2 cellular contexts compared by ENCODE assay signal in the genomic region with DNA sequence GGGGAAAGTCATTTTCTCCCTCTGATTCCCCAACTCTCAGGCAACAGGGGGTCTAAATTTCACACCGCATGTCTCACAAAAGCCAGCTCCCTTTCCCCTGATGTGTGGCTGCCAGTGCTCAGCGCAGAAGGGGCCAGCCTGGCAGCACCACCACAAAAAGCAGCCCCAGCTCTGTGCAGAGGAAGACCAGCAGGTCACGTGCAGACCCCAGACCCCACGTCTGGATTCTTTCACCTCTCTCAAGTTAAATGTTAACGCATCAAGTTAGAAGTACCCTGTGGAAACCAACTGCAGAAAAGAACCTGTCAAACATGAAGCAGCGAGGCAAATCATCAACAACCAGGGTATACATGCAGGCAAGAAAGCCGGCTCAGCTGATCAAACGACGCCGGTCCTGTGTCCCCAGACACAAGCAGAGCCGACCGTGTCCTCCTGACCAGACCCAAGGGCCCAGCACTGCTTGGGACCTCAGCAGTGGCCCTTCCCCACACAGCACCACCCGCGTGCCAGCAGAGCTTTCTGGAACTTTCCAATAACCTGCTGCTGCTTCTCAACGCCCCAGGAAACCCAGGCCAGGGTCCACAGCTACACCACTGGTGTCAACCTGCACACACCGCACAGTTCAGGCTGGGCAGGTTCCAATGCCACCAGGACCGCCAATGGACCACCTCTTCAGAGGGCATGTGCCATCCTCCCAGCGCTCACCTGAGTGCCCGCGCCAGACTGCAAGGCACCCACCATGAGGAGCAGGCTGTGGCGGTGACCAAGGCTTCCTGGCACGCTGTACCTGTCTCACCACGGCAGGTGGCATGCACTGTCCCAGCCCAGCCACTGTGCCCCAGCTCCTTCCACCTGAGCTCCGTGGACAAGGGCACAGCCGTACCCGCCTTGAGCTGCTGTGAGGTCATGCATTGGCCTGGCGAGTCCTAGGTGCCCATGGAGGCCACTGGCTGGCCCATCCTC.
TF ChIP-seq lines count a peak whose summit lies in the region.

No MANE protein-coding gene starts in this region.

TF ChIP-seq in HepG2, 621 proteins besides CTCF, POLR2A, EP300 and RAD21:
- TF ChIP-seq BORCS8-MEF2B (CRISPR knock-in tag; IDR thresholded peaks at IDR 0.05) = no peak
- no peak for TF ChIP-seq IKZF4 (CRISPR knock-in tag; IDR thresholded peaks at IDR 0.05; ENCODE audit: borderline replicate concordance, low read depth, not compliant biosample characterization)
- TF ChIP-seq U2AF2 (IDR thresholded peaks at IDR 0.05; ENCODE audit: low read depth, low read length) = no peak
- 0 out of 2 replicates have a peak, but pooled peaks have one; percentile 44 for TF ChIP-seq HNRNPL (IDR thresholded peaks at IDR 0.05; ENCODE audit: low read depth, low read length)
- no peak for TF ChIP-seq ZNF670 (CRISPR knock-in tag; IDR thresholded peaks at IDR 0.05; ENCODE audit: borderline replicate concordance)
- TF ChIP-seq ZNF276 (CRISPR knock-in tag; IDR thresholded peaks at IDR 0.05; ENCODE audit: low read depth) = no peak
- TF ChIP-seq RBFOX2 (IDR thresholded peaks at IDR 0.05; ENCODE audit: low read depth, low read length) = peak; percentile 59; the same call in 1 of the 2 replicates
- no peak for TF ChIP-seq SOX5 (CRISPR knock-in tag; IDR thresholded peaks at IDR 0.05; ENCODE audit: borderline replicate concordance)
- TF ChIP-seq ZC3H13 (CRISPR knock-in tag; IDR thresholded peaks at IDR 0.05) = no peak
- no peak for TF ChIP-seq SRSF9 (IDR thresholded peaks at IDR 0.05; ENCODE audit: borderline replicate concordance, insufficient read depth, low read depth, low read length, poor library complexity, severe bottlenecking)
- no peak for TF ChIP-seq HDAC1 (CRISPR knock-in tag; IDR thresholded peaks at IDR 0.05)
- no peak for TF ChIP-seq RBM22 (optimal IDR thresholded peaks at IDR 0.05; ENCODE audit: low read length)
- TF ChIP-seq ZFP36 (IDR thresholded peaks at IDR 0.05; ENCODE audit: borderline replicate concordance, low read depth, low read length, partially characterized antibody) = no peak
- no peak for TF ChIP-seq ZNF619 (CRISPR knock-in tag; IDR thresholded peaks at IDR 0.05)
- peak; percentile 42 for TF ChIP-seq AGO2 (optimal IDR thresholded peaks at IDR 0.05; ENCODE audit: low read depth, low read length)
- no peak for TF ChIP-seq ATF7 (IDR thresholded peaks at IDR 0.05)
- TF ChIP-seq ATF7 (CRISPR knock-in tag; IDR thresholded peaks at IDR 0.05) = no peak

TF ChIP-seq in SK-N-SH, 30 proteins besides CTCF, POLR2A, EP300 and RAD21:
- TF ChIP-seq GATA2 (CRISPR knock-in tag; IDR thresholded peaks at IDR 0.05) = no peak
- no peak for TF ChIP-seq YY1 (IDR thresholded peaks at IDR 0.05; ENCODE audit: low read depth)
- TF ChIP-seq USF1 (IDR thresholded peaks at IDR 0.05; ENCODE audit: borderline replicate concordance, low read depth) = no peak
- no peak for TF ChIP-seq SMC3 (IDR thresholded peaks at IDR 0.05; ENCODE audit: low read depth, low read length)
- no peak for TF ChIP-seq SIN3A (IDR thresholded peaks at IDR 0.05; ENCODE audit: borderline replicate concordance, low read depth, low read length)
- TF ChIP-seq CHD2 (IDR thresholded peaks at IDR 0.05; ENCODE audit: low read length, partially characterized antibody) = no peak
- TF ChIP-seq EZH2phosphoT487 (IDR thresholded peaks at IDR 0.05; ENCODE audit: borderline replicate concordance, low read depth) = no peak
- TF ChIP-seq RCOR1 (IDR thresholded peaks at IDR 0.05; ENCODE audit: low read length) = no peak
- TF ChIP-seq TAF1 (IDR thresholded peaks at IDR 0.05; ENCODE audit: borderline replicate concordance, low read depth, low read length) = no peak
- no peak for TF ChIP-seq MEF2A (IDR thresholded peaks at IDR 0.05; ENCODE audit: borderline replicate concordance, low read depth)
- no peak for TF ChIP-seq TCF12 (IDR thresholded peaks at IDR 0.05)
- TF ChIP-seq, protein P1, sequence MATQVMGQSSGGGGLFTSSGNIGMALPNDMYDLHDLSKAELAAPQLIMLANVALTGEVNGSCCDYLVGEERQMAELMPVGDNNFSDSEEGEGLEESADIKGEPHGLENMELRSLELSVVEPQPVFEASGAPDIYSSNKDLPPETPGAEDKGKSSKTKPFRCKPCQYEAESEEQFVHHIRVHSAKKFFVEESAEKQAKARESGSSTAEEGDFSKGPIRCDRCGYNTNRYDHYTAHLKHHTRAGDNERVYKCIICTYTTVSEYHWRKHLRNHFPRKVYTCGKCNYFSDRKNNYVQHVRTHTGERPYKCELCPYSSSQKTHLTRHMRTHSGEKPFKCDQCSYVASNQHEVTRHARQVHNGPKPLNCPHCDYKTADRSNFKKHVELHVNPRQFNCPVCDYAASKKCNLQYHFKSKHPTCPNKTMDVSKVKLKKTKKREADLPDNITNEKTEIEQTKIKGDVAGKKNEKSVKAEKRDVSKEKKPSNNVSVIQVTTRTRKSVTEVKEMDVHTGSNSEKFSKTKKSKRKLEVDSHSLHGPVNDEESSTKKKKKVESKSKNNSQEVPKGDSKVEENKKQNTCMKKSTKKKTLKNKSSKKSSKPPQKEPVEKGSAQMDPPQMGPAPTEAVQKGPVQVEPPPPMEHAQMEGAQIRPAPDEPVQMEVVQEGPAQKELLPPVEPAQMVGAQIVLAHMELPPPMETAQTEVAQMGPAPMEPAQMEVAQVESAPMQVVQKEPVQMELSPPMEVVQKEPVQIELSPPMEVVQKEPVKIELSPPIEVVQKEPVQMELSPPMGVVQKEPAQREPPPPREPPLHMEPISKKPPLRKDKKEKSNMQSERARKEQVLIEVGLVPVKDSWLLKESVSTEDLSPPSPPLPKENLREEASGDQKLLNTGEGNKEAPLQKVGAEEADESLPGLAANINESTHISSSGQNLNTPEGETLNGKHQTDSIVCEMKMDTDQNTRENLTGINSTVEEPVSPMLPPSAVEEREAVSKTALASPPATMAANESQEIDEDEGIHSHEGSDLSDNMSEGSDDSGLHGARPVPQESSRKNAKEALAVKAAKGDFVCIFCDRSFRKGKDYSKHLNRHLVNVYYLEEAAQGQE (IDR thresholded peaks at IDR 0.05; ENCODE audit: low read depth, low read length) = no peak
- TF ChIP-seq MAX (IDR thresholded peaks at IDR 0.05; ENCODE audit: low read depth) = no peak
- TF ChIP-seq JUND (IDR thresholded peaks at IDR 0.05) = no peak
- TF ChIP-seq FOXJ3 (CRISPR knock-in tag; IDR thresholded peaks at IDR 0.05) = no peak
- TF ChIP-seq FOSL2 (IDR thresholded peaks at IDR 0.05; ENCODE audit: borderline replicate concordance, low read depth) = no peak
